18 cellular contexts compared by ENCODE assay signal in the genomic region with DNA sequence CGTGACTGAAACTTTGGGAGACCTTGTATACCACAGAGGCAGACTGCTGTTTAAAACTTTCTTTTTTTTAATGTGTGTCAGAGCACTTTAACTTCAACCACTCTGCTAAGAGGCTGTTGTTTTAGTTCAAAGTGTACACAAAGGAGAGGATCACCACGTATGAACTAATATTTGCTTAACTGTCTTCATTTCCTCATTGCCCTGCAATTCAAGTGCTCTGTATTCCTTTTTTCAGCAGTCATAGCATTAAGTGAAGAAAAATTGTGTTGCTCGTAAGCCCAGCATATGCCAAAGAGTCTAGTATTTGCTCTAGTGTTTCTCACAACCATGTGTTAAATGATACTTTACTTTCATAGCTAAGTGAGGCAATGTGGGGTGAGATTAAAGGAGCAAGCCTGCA.
A peak's percentile ranks its signal among the peaks of the same experiment; 100 is the strongest.
DNase-seq lines count a peak whose midpoint lies in the region; FAIRE-seq and TF ChIP-seq lines count a peak whose summit lies in the region.
"Had no signal": no experiment of that assay in that cellular context is flagged by ENCODE, and none has a peak within 500 bp of the region (broad histone marks: within the 10 kb centered on the region; RNA-seq: fewer than 3 reads in every experiment).

No MANE protein-coding gene starts in this region.

- TF ChIP-seq CTCF in Calu3 (IDR thresholded peaks at IDR 0.05; ENCODE audit: unreplicated experiment) (no peak), endothelial cell of umbilical vein (IDR thresholded peaks at IDR 0.05; ENCODE audit: extremely low read depth in 1 of 2, insufficient read depth in 1 of 2, low read depth in 1 of 2, low read length in 2 of 2) (no peak)

- H2BK15ac ChIP-seq in mesenchymal stem cell (ENCODE audit: low read depth, poor library complexity, severe bottlenecking) = no peak overlapping the region

- peaks cover 62% of the 10 kb centered on the region for H3K4me1 Mint-ChIP-seq in Calu3 (ENCODE audit: low read depth, unreplicated experiment)
- H3K4me1 Mint-ChIP-seq: activated CD4-positive, alpha-beta memory T cell treated with anti-CD3 and anti-CD28 coated beads, Interleukin-2, amount 10 ng/mL, durations not matched to agents 7 days and 5 days; stimulated activated memory B cell treated with anti-CD40 and anti-IgM and Interleukin-4, amounts not matched to agents 10 μg/mL and 1 μg/mL and 100 μg/mL, for 72 hours had no signal

- H3K14ac ChIP-seq in mesenchymal stem cell (ENCODE audit: low read length in 2 of 2) = no peak overlapping the region

- no peaks in the 10 kb centered on the region for H3K27me3 Mint-ChIP-seq in Calu3 (ENCODE audit: unreplicated experiment)
- H3K27me3 Mint-ChIP-seq: activated CD4-positive, alpha-beta memory T cell treated with anti-CD3 and anti-CD28 coated beads, Interleukin-2, amount 10 ng/mL, durations not matched to agents 7 days and 5 days; stimulated activated memory B cell treated with anti-CD40 and anti-IgM and Interleukin-4, amounts not matched to agents 10 μg/mL and 1 μg/mL and 100 μg/mL, for 72 hours had no signal

- H2BK120ac ChIP-seq in mesenchymal stem cell (ENCODE audit: low read depth, low read length) = no peak overlapping the region

- TF ChIP-seq POLR2A in endothelial cell of umbilical vein (IDR thresholded peaks at IDR 0.05; ENCODE audit: low read depth, low read length) = no peak

- H3K27ac Mint-ChIP-seq in Calu3 (ENCODE audit: unreplicated experiment) = peak overlapping the region; percentile 41
- H3K27ac Mint-ChIP-seq: activated CD4-positive, alpha-beta memory T cell treated with anti-CD3 and anti-CD28 coated beads, Interleukin-2, amount 10 ng/mL, durations not matched to agents 7 days and 5 days; stimulated activated memory B cell treated with anti-CD40 and anti-IgM and Interleukin-4, amounts not matched to agents 10 μg/mL and 1 μg/mL and 100 μg/mL, for 72 hours; type B pancreatic cell had no signal

- H3K4me2 ChIP-seq in endothelial cell of umbilical vein (ENCODE audit: insufficient read depth, low read length) (peak overlapping the region; percentile 86), mesenchymal stem cell (ENCODE audit: low read length, poor library complexity, severe bottlenecking) (no peak overlapping the region)
- H3K4me2 ChIP-seq: smooth muscle cell had no signal

- H3K9ac ChIP-seq in endothelial cell of umbilical vein (replicated peaks; ENCODE audit: extremely low read depth, insufficient read depth, low read length) = peak overlapping the region; percentile 84
- H3K9ac ChIP-seq in mesenchymal stem cell (ENCODE audit: low read length) = no peak overlapping the region

- H3K9me3 ChIP-seq in endothelial cell of umbilical vein (replicated peaks; ENCODE audit: control insufficient read depth, insufficient read depth, low read length) = no peaks in the 10 kb centered on the region
- H3K9me3 ChIP-seq in mesenchymal stem cell (ENCODE audit: control insufficient read depth, low read length) = no peaks in the 10 kb centered on the region
- H3K9me3 ChIP-seq: Caco-2, pancreas had no signal

- H3K79me2 ChIP-seq in endothelial cell of umbilical vein (ENCODE audit: control insufficient read depth, insufficient read depth, low read length) = peaks cover 32% of the 10 kb centered on the region

- no peak overlapping the region for H4K8ac ChIP-seq in mesenchymal stem cell (ENCODE audit: low read length)

- H3K36me3 Mint-ChIP-seq in Calu3 (ENCODE audit: insufficient read depth, unreplicated experiment) = no peaks in the 10 kb centered on the region
- H3K36me3 Mint-ChIP-seq: stimulated activated memory B cell treated with anti-CD40 and anti-IgM and Interleukin-4, amounts not matched to agents 10 μg/mL and 1 μg/mL and 100 μg/mL, for 72 hours; type B pancreatic cell had no signal

- no peak overlapping the region for H3K4ac ChIP-seq in mesenchymal stem cell (ENCODE audit: low read depth in 1 of 2, low read length in 2 of 2)

- H3K36me3 ChIP-seq in endothelial cell of umbilical vein (ENCODE audit: control insufficient read depth in 2 of 2, extremely low read depth in 1 of 2, insufficient read depth in 2 of 2, low read length in 2 of 2) (no peaks in the 10 kb centered on the region), mesenchymal stem cell (ENCODE audit: control insufficient read depth in 1 of 2, insufficient read depth in 2 of 2, low read depth in 1 of 2, low read length in 2 of 2) (no peaks in the 10 kb centered on the region)
- H3K36me3 ChIP-seq: pancreas had no signal

- H3K9me1 ChIP-seq in endothelial cell of umbilical vein (replicated peaks; ENCODE audit: control insufficient read depth, extremely low read depth, insufficient read depth, low read length) = no peaks in the 10 kb centered on the region

- no peaks in the 10 kb centered on the region for H4K20me1 ChIP-seq in endothelial cell of umbilical vein (replicated peaks; ENCODE audit: control insufficient read depth, extremely low read depth, insufficient read depth, low read length)

- WGBS in mesenchymal stem cell = 85% methylated on average over 1 of the region's 3 CpGs

- CTCF ChIA-PET in Calu3 (lab: Charles Lee) (interaction anchor here (0.6 kb wide), 1 partner anchor 402 kb away, joined by 3 read pairs; no protein-coding TSS in a partner anchor), endothelial cell of umbilical vein (lab: Charles Lee) (interaction anchor here (1.5 to 2.5 kb wide), 4 partner anchors 45 to 479 kb away, joined by 4 to 18 read pairs (median 10); no protein-coding TSS in a partner anchor)

- peak overlapping the region; percentile 96 for H3K27ac ChIP-seq in endothelial cell of umbilical vein (ENCODE audit: insufficient read depth, low read depth, low read length)
- H3K27ac ChIP-seq in mesenchymal stem cell (ENCODE audit: low read length, poor library complexity, severe bottlenecking) = peak overlapping the region; percentile 69
- H3K27ac ChIP-seq: pancreas had no signal

- H4K91ac ChIP-seq in mesenchymal stem cell (ENCODE audit: low read length) = no peak overlapping the region

- FAIRE-seq in endothelial cell of umbilical vein (lab: Jason Lieb, UNC) = no peak
- FAIRE-seq: kidney, pancreas had no signal

- H3K27me3 ChIP-seq in endothelial cell of umbilical vein (ENCODE audit: control insufficient read depth in 2 of 2, insufficient read depth in 2 of 2, low read length in 2 of 2) (no peaks in the 10 kb centered on the region), mesenchymal stem cell (ENCODE audit: control insufficient read depth in 1 of 2, insufficient read depth in 1 of 2, low read length in 2 of 2) (no peaks in the 10 kb centered on the region)
- H3K27me3 ChIP-seq: pancreas had no signal

- peak overlapping the region; percentile 32 for H3K4me3 Mint-ChIP-seq in Calu3 (ENCODE audit: low read depth, unreplicated experiment)
- H3K4me3 Mint-ChIP-seq: activated CD4-positive, alpha-beta memory T cell treated with anti-CD3 and anti-CD28 coated beads, Interleukin-2, amount 10 ng/mL, durations not matched to agents 7 days and 5 days; stimulated activated memory B cell treated with anti-CD40 and anti-IgM and Interleukin-4, amounts not matched to agents 10 μg/mL and 1 μg/mL and 100 μg/mL, for 72 hours; type B pancreatic cell had no signal

- H3K9me3 Mint-ChIP-seq in Calu3 (ENCODE audit: low read depth, unreplicated experiment) = no peaks in the 10 kb centered on the region

- POLR2A ChIA-PET in endothelial cell of umbilical vein (lab: Charles Lee) = interaction anchor here (1.0 to 1.9 kb wide), 2 partner anchors 45 to 62 kb away, joined by 3 to 8 read pairs; no protein-coding TSS in a partner anchor

- no peak overlapping the region for H2BK5ac ChIP-seq in mesenchymal stem cell (ENCODE audit: low read depth, low read length, poor library complexity, severe bottlenecking)

- no peak overlapping the region for H2AK5ac ChIP-seq in mesenchymal stem cell (ENCODE audit: low read length, severe bottlenecking)

- no peak for DNase-seq in Calu3
- DNase-seq in NCI-H510A treated with DMSO at 0.1 percent for 48 hours (lab: John Stamatoyannopoulos, UW) = peak; percentile 60
- peak; percentile 65 for DNase-seq in endothelial cell of umbilical vein (ENCODE audit: low read depth, low spot score)
- DNase-seq in mesenchymal stem cell = no peak
- DNase-seq in activated CD4-positive, alpha-beta T cell treated with anti-CD3 and anti-CD28 coated beads, Interleukin-2, amount 50 U/mL, for 48 hours = no peak
- no peak for DNase-seq in hypothalamus (lab: John Stamatoyannopoulos, UW)
- no peak for DNase-seq in stimulated activated CD4-positive, alpha-beta T cell treated with anti-CD3 and anti-CD28 coated beads, Interleukin-12 subunit alpha, Interleukin-12 subunit beta, amount 100 ng/mL, for 4 hours
- DNase-seq in activated naive CD4-positive, alpha-beta T cell (lab: John Stamatoyannopoulos, UW) = no peak
- DNase-seq: activated CD4-positive, alpha-beta memory T cell treated with anti-CD3 and anti-CD28 coated beads, Interleukin-2, amount 10 ng/mL, durations not matched to agents 7 days and 5 days; Caco-2; GF-D8; kidney; NCI-H1092 treated with DMSO at 0.1 percent for 48 hours; NCI-H2227 treated with DMSO at 0.1 percent for 48 hours; pancreas had no signal

- peak overlapping the region in 1 of 3 experiments; percentile 21 for H3K4me3 ChIP-seq in endothelial cell of umbilical vein (replicated peaks in 1 of 3; ENCODE audit: insufficient read depth in 1 of 3, low read depth in 1 of 3, low read length in 3 of 3)
- no peak overlapping the region for H3K4me3 ChIP-seq in mesenchymal stem cell (ENCODE audit: insufficient read depth in 1 of 2, low read depth in 1 of 2, low read length in 2 of 2)
- H3K4me3 ChIP-seq: pancreas, smooth muscle cell had no signal

- intact Hi-C loops in Calu3 (cut with micrococcal nuclease; ENCODE audit: unreplicated experiment) = loop anchor here (5.0 kb wide), 2 partner anchors 44 to 129 kb away; no protein-coding TSS in a partner anchor
- intact Hi-C loops in endothelial cell of umbilical vein (cut with micrococcal nuclease) = loop anchor here (1.0 kb wide), 2 partner anchors 8 to 63 kb away; a partner anchor contains a TSS

- no peak overlapping the region for H3K23ac ChIP-seq in mesenchymal stem cell (ENCODE audit: low read length in 2 of 2)

- no peak overlapping the region for H2BK12ac ChIP-seq in mesenchymal stem cell (ENCODE audit: low read length in 2 of 2)

- no peak overlapping the region for H3K18ac ChIP-seq in mesenchymal stem cell (ENCODE audit: low read depth in 1 of 2, low read length in 2 of 2)

- H2AFZ ChIP-seq in endothelial cell of umbilical vein (ENCODE audit: low read depth, low read length) (peak overlapping the region; percentile 36), mesenchymal stem cell (ENCODE audit: low read depth, low read length) (no peak overlapping the region)

- BruUV-seq in Calu3 (replicated peaks; lab: Mats Ljungman, UMichigan) (no TSS peak), endothelial cell of umbilical vein (replicated peaks; lab: Mats Ljungman, UMichigan) (no TSS peak)

- peaks cover 70% of the 10 kb centered on the region for H3K4me1 ChIP-seq in endothelial cell of umbilical vein (ENCODE audit: control insufficient read depth, extremely low read depth, insufficient read depth, low read length)
- H3K4me1 ChIP-seq in mesenchymal stem cell (ENCODE audit: control insufficient read depth, insufficient read depth, low read depth, low read length) = peaks cover 2% of the 10 kb centered on the region
- H3K4me1 ChIP-seq: Caco-2, pancreas had no signal

- dilution Hi-C loops in endothelial cell of umbilical vein (cut with MboI; ENCODE audit: extremely low pct_ligation_motif_present, low sequenced_read_pairs) = no loop called here

- no peaks in the 10 kb centered on the region for H3K79me1 ChIP-seq in mesenchymal stem cell (replicated peaks; ENCODE audit: low read length, poor library complexity, severe bottlenecking)

Comparison
In these comparisons a context has a peak if more than half of its experiments do, and no peak if none do; other contexts are left out.
1. DNase-seq: peak in NCI-H510A treated with DMSO at 0.1 percent for 48 hours (single experiment) and endothelial cell of umbilical vein (single experiment); none in Calu3 (single experiment), mesenchymal stem cell (single experiment), activated CD4-positive, alpha-beta T cell treated with anti-CD3 and anti-CD28 coated beads, Interleukin-2, amount 50 U/mL, for 48 hours (0 of 2), hypothalamus (0 of 51), stimulated activated CD4-positive, alpha-beta T cell treated with anti-CD3 and anti-CD28 coated beads, Interleukin-12 subunit alpha, Interleukin-12 subunit beta, amount 100 ng/mL, for 4 hours (single experiment) and activated naive CD4-positive, alpha-beta T cell (0 of 4).